24 cellular contexts compared by ENCODE assay signal in genomic region chr22:20486229-20486628, GRCh38. TPM values are rescaled to one million over a fixed set of nuclear protein-coding genes. Genes with fewer than 3 reads are reported as not detected.
DNase-seq lines count a peak whose midpoint lies in the region; ATAC-seq and TF ChIP-seq lines count a peak whose summit lies in the region.
"Had no signal": no experiment of that assay in that cellular context is flagged by ENCODE, and none has a peak within 500 bp of the region (broad histone marks: within the 10 kb centered on the region; RNA-seq: fewer than 3 reads in every experiment).

No MANE protein-coding gene starts in this region.

- H2AFZ ChIP-seq in smooth muscle cell (ENCODE audit: low read depth) = no peak overlapping the region
- H2AFZ ChIP-seq: PC-9 had no signal

- no peaks in the 10 kb centered on the region for H3K27me3 ChIP-seq in smooth muscle cell (ENCODE audit: low read depth)
- H3K27me3 ChIP-seq: BLaER1, SJCRH30 had no signal

- no peak overlapping the region for H3K27ac ChIP-seq in smooth muscle cell (ENCODE audit: low read depth)
- H3K27ac ChIP-seq: BLaER1, HL-60, PC-9, SJCRH30 had no signal

- H3K27me3 Mint-ChIP-seq in WTC11 (ENCODE audit: low read depth) = no peaks in the 10 kb centered on the region
- H3K27me3 Mint-ChIP-seq in endothelial cell (ENCODE audit: unreplicated experiment) = peaks cover 2% of the 10 kb centered on the region
- H3K27me3 Mint-ChIP-seq in naive thymus-derived CD8-positive, alpha-beta T cell = no peaks in the 10 kb centered on the region
- H3K27me3 Mint-ChIP-seq: CD4-positive, alpha-beta T cell had no signal

- TF ChIP-seq CTCF in WTC11 (IDR thresholded peaks at IDR 0.05) = no peak
- TF ChIP-seq CTCF in endothelial cell (IDR thresholded peaks at IDR 0.05; ENCODE audit: unreplicated experiment) = no peak
- no peak for TF ChIP-seq CTCF in smooth muscle cell (IDR thresholded peaks at IDR 0.05; ENCODE audit: borderline replicate concordance, insufficient read depth, poor library complexity, severe bottlenecking)

- DNase-seq in EH (ENCODE audit: low read depth) (peak; percentile 46), WTC11 (ENCODE audit: low spot score) (no peak), endothelial cell (ENCODE audit: low spot score) (no peak), smooth muscle cell (lab: John Stamatoyannopoulos, UW; ENCODE audit: unreplicated experiment) (no peak)
- DNase-seq in stimulated activated effector memory CD8-positive, alpha-beta T cell treated with anti-CD3 and anti-CD28 coated beads, Interleukin-12 subunit alpha, Interleukin-12 subunit beta, amount 100 ng/mL, for 72 hours (ENCODE audit: low spot score in 2 of 2) = no peak
- no peak for DNase-seq in naive thymus-derived CD8-positive, alpha-beta T cell
- DNase-seq: CD4-positive, alpha-beta T cell; DMS 273 treated with DMSO at 0.1 percent for 48 hours; DMS79; GF-D8; KG1; MM.1S; NCI-H2029; NCI-H2227 treated with DMSO at 0.1 percent for 48 hours; NCI-H526 treated with DMSO at 0.1 percent for 48 hours; PC-9; SJCRH30 had no signal

- H3K27ac Mint-ChIP-seq in WTC11 = peak overlapping the region; percentile 72; the same call in 1 of the 2 replicates
- no peak overlapping the region for H3K27ac Mint-ChIP-seq in endothelial cell (ENCODE audit: unreplicated experiment)
- peak overlapping the region; percentile 20 for H3K27ac Mint-ChIP-seq in stimulated activated effector memory CD8-positive, alpha-beta T cell treated with anti-CD3 and anti-CD28 coated beads, Interleukin-12 subunit alpha, Interleukin-12 subunit beta, amount 100 ng/mL, for 72 hours
- peak overlapping the region in 1 of 10 donors; percentile 16 for H3K27ac Mint-ChIP-seq in naive thymus-derived CD8-positive, alpha-beta T cell
- H3K27ac Mint-ChIP-seq: CD4-positive, alpha-beta T cell had no signal

- H4K20me1 ChIP-seq in smooth muscle cell (ENCODE audit: low read depth) = peaks cover 56% of the 10 kb centered on the region

- ATAC-seq in WTC11 (no peak), HG02588 (IDR thresholded peaks at IDR 0.05; ENCODE audit: unreplicated experiment) (no peak)
- no peak for ATAC-seq in stimulated activated effector memory CD8-positive, alpha-beta T cell treated with anti-CD3 and anti-CD28 coated beads, Interleukin-12 subunit alpha, Interleukin-12 subunit beta, amount 100 ng/mL, for 72 hours
- ATAC-seq in naive thymus-derived CD8-positive, alpha-beta T cell = no peak
- no peak for ATAC-seq in activated CD4-positive, CD25-positive, alpha-beta regulatory T cell treated with anti-CD3 and anti-CD28 coated beads, Interleukin-2, amount 50 U/mL, for 24 hours
- ATAC-seq: HCT116, Right ventricle myocardium inferior, SK-N-SH treated with all-trans-retinoic acid at 6 μM for 48 hours had no signal

- no peaks in the 10 kb centered on the region for H3F3A ChIP-seq in smooth muscle cell (ENCODE audit: low read depth)

- WGBS in smooth muscle cell (ENCODE audit: low lambda C conversion rate) = 89% methylated on average over 2 of the region's 2 CpGs

- POLR2A ChIA-PET in WTC11 (lab: Charles Lee) = no interaction called here
- POLR2A ChIA-PET in naive thymus-derived CD8-positive, alpha-beta T cell (lab: Charles Lee) = interaction anchor here (0.7 to 1.3 kb wide), 2 partner anchors 21 to 81 kb away, joined by 3 to 6 read pairs; no protein-coding TSS in a partner anchor

- peaks cover 34% of the 10 kb centered on the region for H3K79me2 ChIP-seq in smooth muscle cell (ENCODE audit: low read depth)

- H3K4me3 Mint-ChIP-seq in WTC11 (no peak overlapping the region), endothelial cell (ENCODE audit: unreplicated experiment) (peak overlapping the region; percentile 7)
- H3K4me3 Mint-ChIP-seq in stimulated activated effector memory CD8-positive, alpha-beta T cell treated with anti-CD3 and anti-CD28 coated beads, Interleukin-12 subunit alpha, Interleukin-12 subunit beta, amount 100 ng/mL, for 72 hours = no peak overlapping the region
- H3K4me3 Mint-ChIP-seq in naive thymus-derived CD8-positive, alpha-beta T cell = no peak overlapping the region
- H3K4me3 Mint-ChIP-seq: CD4-positive, alpha-beta T cell had no signal

- no peak overlapping the region for H3K4me3 ChIP-seq in smooth muscle cell
- H3K4me3 ChIP-seq: BLaER1, PC-9, SJCRH30 had no signal

- no peaks in the 10 kb centered on the region for H3K9me3 ChIP-seq in smooth muscle cell (replicated peaks; ENCODE audit: low read depth)
- H3K9me3 ChIP-seq: BLaER1, SJCRH30 had no signal

- H3K36me3 ChIP-seq in smooth muscle cell (ENCODE audit: low read depth) = no peaks in the 10 kb centered on the region

- peaks cover 6% of the 10 kb centered on the region for H3K4me1 Mint-ChIP-seq in WTC11
- peaks cover 6% of the 10 kb centered on the region for H3K4me1 Mint-ChIP-seq in endothelial cell (ENCODE audit: unreplicated experiment)
- peaks cover 21% of the 10 kb centered on the region for H3K4me1 Mint-ChIP-seq in stimulated activated effector memory CD8-positive, alpha-beta T cell treated with anti-CD3 and anti-CD28 coated beads, Interleukin-12 subunit alpha, Interleukin-12 subunit beta, amount 100 ng/mL, for 72 hours
- peaks cover 30 to 60% (median 48%) of the 10 kb centered on the region in 4 donors for H3K4me1 Mint-ChIP-seq in naive thymus-derived CD8-positive, alpha-beta T cell

- no peak overlapping the region for H3K9ac ChIP-seq in smooth muscle cell (ENCODE audit: low read depth)
- H3K9ac ChIP-seq: BLaER1 had no signal

- H3K36me3 Mint-ChIP-seq in WTC11 (peaks cover 12% of the 10 kb centered on the region), endothelial cell (ENCODE audit: low read depth, unreplicated experiment) (peaks cover 25% of the 10 kb centered on the region)
- H3K36me3 Mint-ChIP-seq in stimulated activated effector memory CD8-positive, alpha-beta T cell treated with anti-CD3 and anti-CD28 coated beads, Interleukin-12 subunit alpha, Interleukin-12 subunit beta, amount 100 ng/mL, for 72 hours = peaks cover 7% of the 10 kb centered on the region
- H3K36me3 Mint-ChIP-seq in naive thymus-derived CD8-positive, alpha-beta T cell = peaks cover 0 to 52% (median 7%) of the 10 kb centered on the region in 3 donors

- CTCF ChIA-PET in WTC11 (lab: Charles Lee) = interaction anchor here (1.4 kb wide), 1 partner anchor 68 kb away, joined by 3 read pairs; no protein-coding TSS in a partner anchor

- H3K4me2 ChIP-seq in smooth muscle cell = no peak overlapping the region
- H3K4me2 ChIP-seq: BLaER1, PC-9 had no signal

- no peaks in the 10 kb centered on the region for H3K4me1 ChIP-seq in smooth muscle cell (ENCODE audit: low read depth)
- H3K4me1 ChIP-seq: BLaER1 had no signal

- H3K9me3 Mint-ChIP-seq in WTC11 = 0 out of 2 replicates have a peak, but pooled peaks cover 7% of the 10 kb centered on the region
- H3K9me3 Mint-ChIP-seq in endothelial cell (ENCODE audit: unreplicated experiment) = no peaks in the 10 kb centered on the region
- no peaks in the 10 kb centered on the region for H3K9me3 Mint-ChIP-seq in stimulated activated effector memory CD8-positive, alpha-beta T cell treated with anti-CD3 and anti-CD28 coated beads, Interleukin-12 subunit alpha, Interleukin-12 subunit beta, amount 100 ng/mL, for 72 hours
- H3K9me3 Mint-ChIP-seq in naive thymus-derived CD8-positive, alpha-beta T cell = no peaks in the 10 kb centered on the region
- H3K9me3 Mint-ChIP-seq: CD4-positive, alpha-beta T cell had no signal

TF ChIP-seq in WTC11, 78 proteins besides CTCF, POLR2A, EP300 and RAD21 (continues in another document):
- TF ChIP-seq CREM (CRISPR knock-in tag; IDR thresholded peaks at IDR 0.05) (no peak), USF1 (CRISPR knock-in tag; IDR thresholded peaks at IDR 0.05) (no peak), FOXP1 (CRISPR knock-in tag; IDR thresholded peaks at IDR 0.05; ENCODE audit: borderline replicate concordance) (no peak), NR2C2 (CRISPR knock-in tag; IDR thresholded peaks at IDR 0.05) (no peak), ZNF396 (CRISPR knock-in tag; IDR thresholded peaks at IDR 0.05; ENCODE audit: borderline replicate concordance) (no peak)
- TF ChIP-seq, protein P1, sequence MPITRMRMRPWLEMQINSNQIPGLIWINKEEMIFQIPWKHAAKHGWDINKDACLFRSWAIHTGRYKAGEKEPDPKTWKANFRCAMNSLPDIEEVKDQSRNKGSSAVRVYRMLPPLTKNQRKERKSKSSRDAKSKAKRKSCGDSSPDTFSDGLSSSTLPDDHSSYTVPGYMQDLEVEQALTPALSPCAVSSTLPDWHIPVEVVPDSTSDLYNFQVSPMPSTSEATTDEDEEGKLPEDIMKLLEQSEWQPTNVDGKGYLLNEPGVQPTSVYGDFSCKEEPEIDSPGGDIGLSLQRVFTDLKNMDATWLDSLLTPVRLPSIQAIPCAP (CRISPR knock-in tag; IDR thresholded peaks at IDR 0.05) = no peak

RNA-seq across cellular contexts. Expression of gene KLHL22, which starts 9.4 kb away (rescaled TPM):
- 9.9 to 15.7 TPM (median 12.1 TPM) in 3 replicates for total RNA-seq in WTC11 (2021)
- 19.4 TPM for total RNA-seq in endothelial cell (ENCODE audit: unreplicated experiment)
- 10 to 100 TPM; 65.0 to 71.9 TPM for total RNA-seq in naive thymus-derived CD8-positive, alpha-beta T cell
- polyA plus RNA-seq in naive thymus-derived CD8-positive, alpha-beta T cell = 10 to 100 TPM; 16.1 to 25.4 (median 20.0) TPM
- 17.1 and 26.1 TPM in 2 replicates for total RNA-seq in smooth muscle cell
- 18.1 and 27.3 TPM in 2 replicates for polyA plus RNA-seq in smooth muscle cell

RNA-seq across cellular contexts. Expression of gene MED15, which starts 21.2 kb away (rescaled TPM):
- total RNA-seq in WTC11 (2021) (60.9 to 67.7 TPM (median 62.6 TPM) in 3 replicates), endothelial cell (ENCODE audit: unreplicated experiment) (165 TPM), smooth muscle cell (25.3 and 29.2 TPM in 2 replicates)
- total RNA-seq in naive thymus-derived CD8-positive, alpha-beta T cell = 100 to 1,000 TPM; 308 to 327 TPM
- polyA plus RNA-seq in naive thymus-derived CD8-positive, alpha-beta T cell = 10 to 100 TPM; 25.4 to 85.2 (median 38.2) TPM
- 70.5 and 78.5 TPM in 2 replicates for polyA plus RNA-seq in smooth muscle cell

RNA-seq across cellular contexts. Expression of gene SCARF2, which starts 48.6 kb away (rescaled TPM):
- total RNA-seq in WTC11 (2021) (17.4 to 26.3 TPM (median 17.5 TPM) in 3 replicates), endothelial cell (ENCODE audit: unreplicated experiment) (8.1 TPM), smooth muscle cell (30.9 and 32.8 TPM in 2 replicates)
- 1 to 10 TPM; 2.9 to 3.1 TPM for total RNA-seq in naive thymus-derived CD8-positive, alpha-beta T cell
- under 1 TPM; 0.07 to 0.51 (median 0.10) TPM for polyA plus RNA-seq in naive thymus-derived CD8-positive, alpha-beta T cell
- 70.9 and 89.8 TPM in 2 replicates for polyA plus RNA-seq in smooth muscle cell
